In the genomic region with DNA sequence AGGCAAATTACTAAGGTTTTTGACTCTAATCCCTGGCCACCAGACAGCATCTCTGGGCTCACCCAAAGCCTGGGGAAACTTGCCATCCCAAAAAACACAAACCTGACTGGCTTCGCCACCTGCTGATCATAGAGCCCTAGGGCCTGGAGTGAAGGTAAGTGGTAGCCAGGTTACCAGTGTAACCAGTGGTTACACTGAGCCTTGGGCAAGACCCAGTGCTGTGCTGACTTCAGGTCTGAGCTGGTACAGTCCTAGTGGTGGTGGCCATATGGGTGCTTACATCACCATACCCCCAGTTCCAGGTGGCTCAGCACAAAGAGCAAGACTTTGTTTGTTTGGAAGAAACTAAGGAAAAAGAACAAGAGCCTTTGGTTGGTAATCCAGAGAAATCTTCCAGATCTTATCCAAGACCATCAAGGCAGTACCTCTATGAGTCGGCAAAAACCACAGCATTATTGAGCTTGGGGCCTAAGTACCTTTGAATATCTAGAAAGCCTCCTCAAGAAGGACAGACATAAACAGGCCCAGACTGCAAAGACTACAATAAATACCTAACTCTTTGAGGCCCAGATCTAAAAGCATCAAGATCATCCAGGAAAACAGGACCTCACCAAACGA, we compare ENCODE assay signal across 1 cellular context.
TF ChIP-seq lines count a peak whose summit lies in the region.

No MANE protein-coding gene starts in this region.

TF ChIP-seq in IMR-90, 13 proteins besides CTCF, POLR2A, EP300 and RAD21:
- no peak for TF ChIP-seq CEBPB (IDR thresholded peaks at IDR 0.05; ENCODE audit: low read depth, low read length)
- TF ChIP-seq MAZ (IDR thresholded peaks at IDR 0.05; ENCODE audit: borderline replicate concordance, low read depth, low read length): no peak
- TF ChIP-seq MXI1 (IDR thresholded peaks at IDR 0.05; ENCODE audit: borderline replicate concordance, low read depth, low read length): no peak
- TF ChIP-seq BHLHE40 (IDR thresholded peaks at IDR 0.05; ENCODE audit: low read depth, low read length): no peak
- no peak for TF ChIP-seq ELK1 (IDR thresholded peaks at IDR 0.05; ENCODE audit: borderline replicate concordance, low read depth, low read length)
- TF ChIP-seq RFX5 (IDR thresholded peaks at IDR 0.05; ENCODE audit: low read depth, low read length): no peak
- TF ChIP-seq NFE2L2 (IDR thresholded peaks at IDR 0.05; ENCODE audit: low read depth, low read length): no peak
- TF ChIP-seq FOS (IDR thresholded peaks at IDR 0.05; ENCODE audit: low read depth, low read length): no peak
- TF ChIP-seq USF2 (IDR thresholded peaks at IDR 0.05; ENCODE audit: low read depth, low read length): no peak
- TF ChIP-seq RCOR1 (IDR thresholded peaks at IDR 0.05; ENCODE audit: insufficient replicate concordance, low read length): no peak
- TF ChIP-seq MAFK (IDR thresholded peaks at IDR 0.05; ENCODE audit: low read depth, low read length): no peak
- no peak for TF ChIP-seq SMC3 (IDR thresholded peaks at IDR 0.05; ENCODE audit: low read depth, low read length)
- no peak for TF ChIP-seq CHD1 (IDR thresholded peaks at IDR 0.05; ENCODE audit: low read depth, low read length)
